In the genomic region with DNA sequence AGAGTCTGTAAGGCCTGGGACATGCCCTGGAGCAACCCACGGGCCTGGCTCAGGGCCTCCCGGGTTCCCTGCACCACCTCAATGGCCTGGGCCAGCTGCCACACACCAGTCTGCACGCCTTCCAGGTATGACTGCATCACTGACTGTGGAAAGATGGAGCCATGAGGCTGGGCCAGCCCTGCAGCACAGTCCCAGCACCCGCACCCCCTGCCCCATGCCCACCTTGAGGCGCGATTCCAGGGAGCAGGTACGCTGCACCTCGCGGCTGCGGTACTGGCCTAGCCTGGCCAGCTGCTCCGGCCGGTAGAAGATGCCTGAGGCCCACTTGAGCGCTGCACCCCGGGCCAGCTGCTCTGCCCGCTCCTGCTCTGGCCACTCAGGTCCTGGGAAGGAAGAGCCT, we compare ENCODE assay signal across 2 cellular contexts.
TF ChIP-seq lines count a peak whose summit lies in the region.

No MANE protein-coding gene starts in this region.

TF ChIP-seq in WTC11, 78 proteins besides CTCF, POLR2A, EP300 and RAD21 (continues in another document):
- TF ChIP-seq, protein P1, sequence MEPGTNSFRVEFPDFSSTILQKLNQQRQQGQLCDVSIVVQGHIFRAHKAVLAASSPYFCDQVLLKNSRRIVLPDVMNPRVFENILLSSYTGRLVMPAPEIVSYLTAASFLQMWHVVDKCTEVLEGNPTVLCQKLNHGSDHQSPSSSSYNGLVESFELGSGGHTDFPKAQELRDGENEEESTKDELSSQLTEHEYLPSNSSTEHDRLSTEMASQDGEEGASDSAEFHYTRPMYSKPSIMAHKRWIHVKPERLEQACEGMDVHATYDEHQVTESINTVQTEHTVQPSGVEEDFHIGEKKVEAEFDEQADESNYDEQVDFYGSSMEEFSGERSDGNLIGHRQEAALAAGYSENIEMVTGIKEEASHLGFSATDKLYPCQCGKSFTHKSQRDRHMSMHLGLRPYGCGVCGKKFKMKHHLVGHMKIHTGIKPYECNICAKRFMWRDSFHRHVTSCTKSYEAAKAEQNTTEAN (CRISPR knock-in tag; IDR thresholded peaks at IDR 0.05): no peak
- no peak for TF ChIP-seq TEAD4 (CRISPR knock-in tag; IDR thresholded peaks at IDR 0.05)
- TF ChIP-seq PRDM15 (CRISPR knock-in tag; IDR thresholded peaks at IDR 0.05): no peak
- TF ChIP-seq HMGA2 (CRISPR knock-in tag; IDR thresholded peaks at IDR 0.05): no peak
- TF ChIP-seq SMAD3 (CRISPR knock-in tag; IDR thresholded peaks at IDR 0.05; ENCODE audit: borderline replicate concordance): no peak
- no peak for TF ChIP-seq KAT7 (CRISPR knock-in tag; IDR thresholded peaks at IDR 0.05; ENCODE audit: borderline replicate concordance)
- no peak for TF ChIP-seq CBFB (CRISPR knock-in tag; IDR thresholded peaks at IDR 0.05; ENCODE audit: low read depth)
- no peak for TF ChIP-seq ZNF416 (CRISPR knock-in tag; IDR thresholded peaks at IDR 0.05)
- TF ChIP-seq NFYB (CRISPR knock-in tag; conservative IDR thresholded peaks at IDR 0.05; ENCODE audit: low read depth): no peak
- TF ChIP-seq, protein P2, sequence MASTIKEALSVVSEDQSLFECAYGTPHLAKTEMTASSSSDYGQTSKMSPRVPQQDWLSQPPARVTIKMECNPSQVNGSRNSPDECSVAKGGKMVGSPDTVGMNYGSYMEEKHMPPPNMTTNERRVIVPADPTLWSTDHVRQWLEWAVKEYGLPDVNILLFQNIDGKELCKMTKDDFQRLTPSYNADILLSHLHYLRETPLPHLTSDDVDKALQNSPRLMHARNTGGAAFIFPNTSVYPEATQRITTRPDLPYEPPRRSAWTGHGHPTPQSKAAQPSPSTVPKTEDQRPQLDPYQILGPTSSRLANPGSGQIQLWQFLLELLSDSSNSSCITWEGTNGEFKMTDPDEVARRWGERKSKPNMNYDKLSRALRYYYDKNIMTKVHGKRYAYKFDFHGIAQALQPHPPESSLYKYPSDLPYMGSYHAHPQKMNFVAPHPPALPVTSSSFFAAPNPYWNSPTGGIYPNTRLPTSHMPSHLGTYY (CRISPR knock-in tag; IDR thresholded peaks at IDR 0.05): no peak
- no peak for TF ChIP-seq OVOL2 (CRISPR knock-in tag; IDR thresholded peaks at IDR 0.05; ENCODE audit: borderline replicate concordance)
- TF ChIP-seq IRF2 (CRISPR knock-in tag; IDR thresholded peaks at IDR 0.05; ENCODE audit: borderline replicate concordance, low read depth): no peak
- TF ChIP-seq, protein P3, sequence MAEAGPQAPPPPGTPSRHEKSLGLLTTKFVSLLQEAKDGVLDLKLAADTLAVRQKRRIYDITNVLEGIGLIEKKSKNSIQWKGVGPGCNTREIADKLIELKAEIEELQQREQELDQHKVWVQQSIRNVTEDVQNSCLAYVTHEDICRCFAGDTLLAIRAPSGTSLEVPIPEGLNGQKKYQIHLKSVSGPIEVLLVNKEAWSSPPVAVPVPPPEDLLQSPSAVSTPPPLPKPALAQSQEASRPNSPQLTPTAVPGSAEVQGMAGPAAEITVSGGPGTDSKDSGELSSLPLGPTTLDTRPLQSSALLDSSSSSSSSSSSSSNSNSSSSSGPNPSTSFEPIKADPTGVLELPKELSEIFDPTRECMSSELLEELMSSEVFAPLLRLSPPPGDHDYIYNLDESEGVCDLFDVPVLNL (CRISPR knock-in tag; IDR thresholded peaks at IDR 0.05; ENCODE audit: borderline replicate concordance, low read depth): no peak
- TF ChIP-seq, protein P4, sequence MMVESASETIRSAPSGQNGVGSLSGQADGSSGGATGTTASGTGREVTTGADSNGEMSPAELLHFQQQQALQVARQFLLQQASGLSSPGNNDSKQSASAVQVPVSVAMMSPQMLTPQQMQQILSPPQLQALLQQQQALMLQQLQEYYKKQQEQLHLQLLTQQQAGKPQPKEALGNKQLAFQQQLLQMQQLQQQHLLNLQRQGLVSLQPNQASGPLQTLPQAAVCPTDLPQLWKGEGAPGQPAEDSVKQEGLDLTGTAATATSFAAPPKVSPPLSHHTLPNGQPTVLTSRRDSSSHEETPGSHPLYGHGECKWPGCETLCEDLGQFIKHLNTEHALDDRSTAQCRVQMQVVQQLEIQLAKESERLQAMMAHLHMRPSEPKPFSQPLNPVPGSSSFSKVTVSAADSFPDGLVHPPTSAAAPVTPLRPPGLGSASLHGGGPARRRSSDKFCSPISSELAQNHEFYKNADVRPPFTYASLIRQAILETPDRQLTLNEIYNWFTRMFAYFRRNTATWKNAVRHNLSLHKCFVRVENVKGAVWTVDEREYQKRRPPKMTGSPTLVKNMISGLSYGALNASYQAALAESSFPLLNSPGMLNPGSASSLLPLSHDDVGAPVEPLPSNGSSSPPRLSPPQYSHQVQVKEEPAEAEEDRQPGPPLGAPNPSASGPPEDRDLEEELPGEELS (CRISPR knock-in tag; IDR thresholded peaks at IDR 0.05): no peak
- TF ChIP-seq GTF2I (CRISPR knock-in tag; conservative IDR thresholded peaks at IDR 0.05): no peak

TF ChIP-seq in H1, 55 proteins besides CTCF, POLR2A, EP300 and RAD21:
- TF ChIP-seq SP1 (IDR thresholded peaks at IDR 0.05; ENCODE audit: low read depth, low read length) (no peak), CHD2 (IDR thresholded peaks at IDR 0.05; ENCODE audit: low read length) (no peak), SIN3A (conservative IDR thresholded peaks at IDR 0.05 in 1 of 2, IDR thresholded peaks at IDR 0.05 in 1 of 2; ENCODE audit: low read depth in 1 of 2, low read length in 2 of 2) (no peak), CBX8 (IDR thresholded peaks at IDR 0.05; ENCODE audit: borderline replicate concordance, low read depth, low read length) (no peak), BACH1 (IDR thresholded peaks at IDR 0.05; ENCODE audit: low read length) (no peak), MAFK (IDR thresholded peaks at IDR 0.05; ENCODE audit: low read depth, low read length) (no peak), PHF8 (conservative IDR thresholded peaks at IDR 0.05; ENCODE audit: low read depth, low read length) (no peak), ATF2 (IDR thresholded peaks at IDR 0.05; ENCODE audit: low read length) (no peak), TAF7 (optimal IDR thresholded peaks at IDR 0.05; ENCODE audit: borderline replicate concordance, low read depth, low read length) (no peak), SP4 (IDR thresholded peaks at IDR 0.05; ENCODE audit: low read length) (no peak), JUN (IDR thresholded peaks at IDR 0.05; ENCODE audit: low read depth, low read length) (no peak), NANOG (IDR thresholded peaks at IDR 0.05; ENCODE audit: insufficient read depth, low read depth, low read length, poor library complexity, severe bottlenecking) (no peak), SIRT6 (IDR thresholded peaks at IDR 0.05; ENCODE audit: low read length) (no peak), TCF12 (IDR thresholded peaks at IDR 0.05; ENCODE audit: low read depth, low read length) (no peak), YY1 (IDR thresholded peaks at IDR 0.05; ENCODE audit: low read depth, low read length) (no peak)
- TF ChIP-seq, protein P5, sequence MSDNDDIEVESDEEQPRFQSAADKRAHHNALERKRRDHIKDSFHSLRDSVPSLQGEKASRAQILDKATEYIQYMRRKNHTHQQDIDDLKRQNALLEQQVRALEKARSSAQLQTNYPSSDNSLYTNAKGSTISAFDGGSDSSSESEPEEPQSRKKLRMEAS (IDR thresholded peaks at IDR 0.05): no peak
- TF ChIP-seq, protein P6, sequence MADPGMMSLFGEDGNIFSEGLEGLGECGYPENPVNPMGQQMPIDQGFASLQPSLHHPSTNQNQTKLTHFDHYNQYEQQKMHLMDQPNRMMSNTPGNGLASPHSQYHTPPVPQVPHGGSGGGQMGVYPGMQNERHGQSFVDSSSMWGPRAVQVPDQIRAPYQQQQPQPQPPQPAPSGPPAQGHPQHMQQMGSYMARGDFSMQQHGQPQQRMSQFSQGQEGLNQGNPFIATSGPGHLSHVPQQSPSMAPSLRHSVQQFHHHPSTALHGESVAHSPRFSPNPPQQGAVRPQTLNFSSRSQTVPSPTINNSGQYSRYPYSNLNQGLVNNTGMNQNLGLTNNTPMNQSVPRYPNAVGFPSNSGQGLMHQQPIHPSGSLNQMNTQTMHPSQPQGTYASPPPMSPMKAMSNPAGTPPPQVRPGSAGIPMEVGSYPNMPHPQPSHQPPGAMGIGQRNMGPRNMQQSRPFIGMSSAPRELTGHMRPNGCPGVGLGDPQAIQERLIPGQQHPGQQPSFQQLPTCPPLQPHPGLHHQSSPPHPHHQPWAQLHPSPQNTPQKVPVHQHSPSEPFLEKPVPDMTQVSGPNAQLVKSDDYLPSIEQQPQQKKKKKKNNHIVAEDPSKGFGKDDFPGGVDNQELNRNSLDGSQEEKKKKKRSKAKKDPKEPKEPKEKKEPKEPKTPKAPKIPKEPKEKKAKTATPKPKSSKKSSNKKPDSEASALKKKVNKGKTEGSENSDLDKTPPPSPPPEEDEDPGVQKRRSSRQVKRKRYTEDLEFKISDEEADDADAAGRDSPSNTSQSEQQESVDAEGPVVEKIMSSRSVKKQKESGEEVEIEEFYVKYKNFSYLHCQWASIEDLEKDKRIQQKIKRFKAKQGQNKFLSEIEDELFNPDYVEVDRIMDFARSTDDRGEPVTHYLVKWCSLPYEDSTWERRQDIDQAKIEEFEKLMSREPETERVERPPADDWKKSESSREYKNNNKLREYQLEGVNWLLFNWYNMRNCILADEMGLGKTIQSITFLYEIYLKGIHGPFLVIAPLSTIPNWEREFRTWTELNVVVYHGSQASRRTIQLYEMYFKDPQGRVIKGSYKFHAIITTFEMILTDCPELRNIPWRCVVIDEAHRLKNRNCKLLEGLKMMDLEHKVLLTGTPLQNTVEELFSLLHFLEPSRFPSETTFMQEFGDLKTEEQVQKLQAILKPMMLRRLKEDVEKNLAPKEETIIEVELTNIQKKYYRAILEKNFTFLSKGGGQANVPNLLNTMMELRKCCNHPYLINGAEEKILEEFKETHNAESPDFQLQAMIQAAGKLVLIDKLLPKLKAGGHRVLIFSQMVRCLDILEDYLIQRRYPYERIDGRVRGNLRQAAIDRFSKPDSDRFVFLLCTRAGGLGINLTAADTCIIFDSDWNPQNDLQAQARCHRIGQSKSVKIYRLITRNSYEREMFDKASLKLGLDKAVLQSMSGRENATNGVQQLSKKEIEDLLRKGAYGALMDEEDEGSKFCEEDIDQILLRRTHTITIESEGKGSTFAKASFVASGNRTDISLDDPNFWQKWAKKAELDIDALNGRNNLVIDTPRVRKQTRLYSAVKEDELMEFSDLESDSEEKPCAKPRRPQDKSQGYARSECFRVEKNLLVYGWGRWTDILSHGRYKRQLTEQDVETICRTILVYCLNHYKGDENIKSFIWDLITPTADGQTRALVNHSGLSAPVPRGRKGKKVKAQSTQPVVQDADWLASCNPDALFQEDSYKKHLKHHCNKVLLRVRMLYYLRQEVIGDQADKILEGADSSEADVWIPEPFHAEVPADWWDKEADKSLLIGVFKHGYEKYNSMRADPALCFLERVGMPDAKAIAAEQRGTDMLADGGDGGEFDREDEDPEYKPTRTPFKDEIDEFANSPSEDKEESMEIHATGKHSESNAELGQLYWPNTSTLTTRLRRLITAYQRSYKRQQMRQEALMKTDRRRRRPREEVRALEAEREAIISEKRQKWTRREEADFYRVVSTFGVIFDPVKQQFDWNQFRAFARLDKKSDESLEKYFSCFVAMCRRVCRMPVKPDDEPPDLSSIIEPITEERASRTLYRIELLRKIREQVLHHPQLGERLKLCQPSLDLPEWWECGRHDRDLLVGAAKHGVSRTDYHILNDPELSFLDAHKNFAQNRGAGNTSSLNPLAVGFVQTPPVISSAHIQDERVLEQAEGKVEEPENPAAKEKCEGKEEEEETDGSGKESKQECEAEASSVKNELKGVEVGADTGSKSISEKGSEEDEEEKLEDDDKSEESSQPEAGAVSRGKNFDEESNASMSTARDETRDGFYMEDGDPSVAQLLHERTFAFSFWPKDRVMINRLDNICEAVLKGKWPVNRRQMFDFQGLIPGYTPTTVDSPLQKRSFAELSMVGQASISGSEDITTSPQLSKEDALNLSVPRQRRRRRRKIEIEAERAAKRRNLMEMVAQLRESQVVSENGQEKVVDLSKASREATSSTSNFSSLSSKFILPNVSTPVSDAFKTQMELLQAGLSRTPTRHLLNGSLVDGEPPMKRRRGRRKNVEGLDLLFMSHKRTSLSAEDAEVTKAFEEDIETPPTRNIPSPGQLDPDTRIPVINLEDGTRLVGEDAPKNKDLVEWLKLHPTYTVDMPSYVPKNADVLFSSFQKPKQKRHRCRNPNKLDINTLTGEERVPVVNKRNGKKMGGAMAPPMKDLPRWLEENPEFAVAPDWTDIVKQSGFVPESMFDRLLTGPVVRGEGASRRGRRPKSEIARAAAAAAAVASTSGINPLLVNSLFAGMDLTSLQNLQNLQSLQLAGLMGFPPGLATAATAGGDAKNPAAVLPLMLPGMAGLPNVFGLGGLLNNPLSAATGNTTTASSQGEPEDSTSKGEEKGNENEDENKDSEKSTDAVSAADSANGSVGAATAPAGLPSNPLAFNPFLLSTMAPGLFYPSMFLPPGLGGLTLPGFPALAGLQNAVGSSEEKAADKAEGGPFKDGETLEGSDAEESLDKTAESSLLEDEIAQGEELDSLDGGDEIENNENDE (IDR thresholded peaks at IDR 0.05; ENCODE audit: insufficient replicate concordance, low read length): no peak
